7 cellular contexts compared by ENCODE assay signal in genomic region chr7:67040832-67041231, GRCh38. TPM values are rescaled to one million over a fixed set of nuclear protein-coding genes. Genes with fewer than 3 reads are reported as not detected.
A peak's percentile ranks its signal among the peaks of the same experiment; 100 is the strongest.
DNase-seq lines count a peak whose midpoint lies in the region; FAIRE-seq and TF ChIP-seq lines count a peak whose summit lies in the region.
"Not testable (repeated sequence)": the region's sequence is repeated elsewhere in the genome, so short reads cannot be mapped to it uniquely, and the experiment has no call there.

No MANE protein-coding gene starts in this region.

- not testable (repeated sequence) for H3K4me2 ChIP-seq in PC-9

- DNase-seq in DMS53 (lab: John Stamatoyannopoulos, UW) (peak; percentile 22), astrocyte of the spinal cord (ENCODE audit: low read depth, low spot score) (peak; percentile 9)
- DNase-seq in HFFc6; PC-9; epithelial cell of proximal tubule (ENCODE audit: low read depth); kidney: not testable (repeated sequence)

- H3K27ac Mint-ChIP-seq in HFFc6 = peak overlapping the region; percentile 82

- not testable (repeated sequence) for H3K9me3 Mint-ChIP-seq in HFFc6

- not testable (repeated sequence) for H3K36me3 ChIP-seq in PC-9 (ENCODE audit: low read depth); kidney (ENCODE audit: control insufficient read depth in 1 of 2, insufficient read depth in 2 of 2, low read length in 2 of 2); neutrophil

- H3K4me1 Mint-ChIP-seq in HFFc6 (ENCODE audit: low read depth) = peaks cover 37% of the 10 kb centered on the region

- intact Hi-C loops in PC-9 (cut with micrococcal nuclease; ENCODE audit: unreplicated experiment); kidney (cut with DNase I): not testable (repeated sequence)

- peak; percentile 98 for FAIRE-seq in kidney (lab: Jason Lieb, UNC)

- H3K4me1 ChIP-seq in PC-9 (replicated peaks; ENCODE audit: insufficient read depth); kidney (ENCODE audit: control insufficient read depth in 1 of 2, insufficient read depth in 1 of 2, low read depth in 1 of 2, low read length in 2 of 2); neutrophil (ENCODE audit: control insufficient read depth in 1 of 2, insufficient read depth in 1 of 2, low read depth in 1 of 2, low read length in 1 of 2): not testable (repeated sequence)

- not testable (repeated sequence) for H3K27me3 Mint-ChIP-seq in HFFc6 (ENCODE audit: insufficient read depth)

- POLR2A ChIA-PET in PC-9 (lab: Charles Lee; ENCODE audit: unreplicated experiment) = not testable (repeated sequence)

- not testable (repeated sequence) for H3K27ac ChIP-seq in PC-9; kidney (ENCODE audit: low read depth in 2 of 2, low read length in 2 of 2); neutrophil

- H3K79me2 ChIP-seq in PC-9 (ENCODE audit: low read depth) = not testable (repeated sequence)

- H3K27me3 ChIP-seq in PC-9 (ENCODE audit: insufficient read depth, low read depth); neutrophil: not testable (repeated sequence)

- BruUV-seq in PC-9 (replicated peaks; lab: Mats Ljungman, UMichigan) = not testable (repeated sequence)

- in situ Hi-C loops in astrocyte of the spinal cord (cut with HindIII; ENCODE audit: low sequenced_read_pairs) = not testable (repeated sequence)

- H3K9ac ChIP-seq in kidney (ENCODE audit: low read length in 2 of 2) = not testable (repeated sequence)

- not testable (repeated sequence) for H2AFZ ChIP-seq in PC-9

- TF ChIP-seq CTCF in HFFc6 (IDR thresholded peaks at IDR 0.05) (peak; percentile 75), PC-9 (conservative IDR thresholded peaks at IDR 0.05) (peak; percentile 68), astrocyte of the spinal cord (IDR thresholded peaks at IDR 0.05; ENCODE audit: low read depth, low read length) (peak; percentile 14), epithelial cell of proximal tubule (conservative IDR thresholded peaks at IDR 0.05; ENCODE audit: low read depth, low read length) (peak; percentile 44), neutrophil (IDR thresholded peaks at IDR 0.05) (peak; percentile 36)
- not testable (repeated sequence) for TF ChIP-seq CTCF in kidney (IDR thresholded peaks at IDR 0.05; ENCODE audit: borderline replicate concordance, extremely low read depth, insufficient read depth)

- H4K20me1 ChIP-seq in PC-9 (ENCODE audit: insufficient read depth) = not testable (repeated sequence)

- not testable (repeated sequence) for H3K9me3 ChIP-seq in PC-9 (ENCODE audit: insufficient read depth, low read depth); kidney (ENCODE audit: control insufficient read depth in 1 of 2, low read length in 2 of 2); neutrophil

- H3K36me3 Mint-ChIP-seq in HFFc6 (ENCODE audit: low read depth) = not testable (repeated sequence)

- CTCF ChIA-PET in PC-9 (lab: Charles Lee) = interaction anchor here (0.5 kb wide), 1 partner anchor 62 kb away, joined by 4 read pairs; no protein-coding TSS in a partner anchor

- H3K9me2 ChIP-seq in PC-9 (ENCODE audit: insufficient read depth) = not testable (repeated sequence)

- H3K4me3 ChIP-seq in PC-9; astrocyte of the spinal cord (ENCODE audit: low read depth, low read length); epithelial cell of proximal tubule (ENCODE audit: low read depth, low read length); kidney (ENCODE audit: low read length in 2 of 2); neutrophil (ENCODE audit: low read depth in 1 of 2, low read length in 1 of 2): not testable (repeated sequence)

- not testable (repeated sequence) for H3F3A ChIP-seq in PC-9 (ENCODE audit: insufficient read depth, low read depth)

- H3K4me3 Mint-ChIP-seq in HFFc6 = peak overlapping the region; percentile 52; the same call in 1 of the 2 replicates

RNA-seq across cellular contexts. Expression of gene TYW1, which starts 44.2 kb away (rescaled TPM):
- total RNA-seq in HFFc6 (2021; fragmentation: NEBNext Ultra II Directional; extraction: Animal tissue kit (Norgen Biotek cat#: 25700)) = 10 to 100 TPM; 12.7 to 18.1 (median 15.3) TPM
- 12.6 and 13.4 TPM in 2 replicates for total RNA-seq in PC-9 (2021)
- 12.3 and 15.8 TPM in 2 replicates for total RNA-seq in epithelial cell of proximal tubule
- total RNA-seq in kidney = 20.7 TPM
- polyA plus RNA-seq in kidney (ENCODE audit: insufficient read depth, low read depth, low replicate concordance) = 9.4 TPM

RNA-seq across cellular contexts. Expression of gene SBDS, which starts 45.4 kb away (rescaled TPM):
- total RNA-seq in HFFc6 (2021; fragmentation: NEBNext Ultra II Directional; extraction: Animal tissue kit (Norgen Biotek cat#: 25700)) = 100 to 1,000 TPM; 164 to 212 (median 168) TPM
- 56.7 and 65.1 TPM in 2 replicates for total RNA-seq in PC-9 (2021)
- 82.9 and 83.5 TPM in 2 replicates for total RNA-seq in epithelial cell of proximal tubule
- 128 TPM for total RNA-seq in kidney
- 113 TPM for polyA plus RNA-seq in kidney (ENCODE audit: insufficient read depth, low read depth, low replicate concordance)
